7 cellular contexts compared by ENCODE assay signal in genomic region chr12:26834503-26834902, GRCh38. TPM values are rescaled to one million over a fixed set of nuclear protein-coding genes. Genes with fewer than 3 reads are reported as not detected.
A peak's percentile ranks its signal among the peaks of the same experiment; 100 is the strongest.
DNase-seq lines count a peak whose midpoint lies in the region; ATAC-seq and TF ChIP-seq lines count a peak whose summit lies in the region.
"Not testable (repeated sequence)": the region's sequence is repeated elsewhere in the genome, so short reads cannot be mapped to it uniquely, and the experiment has no call there.

No MANE protein-coding gene starts in this region.

- H3K27me3 Mint-ChIP-seq in CD4-positive, alpha-beta T cell; WTC11 (ENCODE audit: low read depth); endodermal cell (ENCODE audit: insufficient read depth); naive thymus-derived CD8-positive, alpha-beta T cell: not testable (repeated sequence)
- peaks cover 13% of the 10 kb centered on the region for H3K27me3 Mint-ChIP-seq in H9 (ENCODE audit: low read depth)
- peaks cover 15% of the 10 kb centered on the region for H3K27me3 Mint-ChIP-seq in progenitor cell of endocrine pancreas

- not testable (repeated sequence) for TF ChIP-seq CTCF in CD4-positive, alpha-beta T cell (IDR thresholded peaks at IDR 0.05); H9 (conservative IDR thresholded peaks at IDR 0.05); WTC11 (IDR thresholded peaks at IDR 0.05); progenitor cell of endocrine pancreas (IDR thresholded peaks at IDR 0.05; ENCODE audit: unreplicated experiment)
- TF ChIP-seq CTCF in OCI-LY7 (conservative IDR thresholded peaks at IDR 0.05; ENCODE audit: low read length) (peak; percentile 26; the same call in 1 of the 2 replicates), endodermal cell (conservative IDR thresholded peaks at IDR 0.05) (peak; percentile 43)

- H3K18ac ChIP-seq in H9 (ENCODE audit: insufficient read length, low read depth, low read length): not testable (repeated sequence)

- not testable (repeated sequence) for H2BK120ac ChIP-seq in H9 (ENCODE audit: low read depth, low read length, poor library complexity, severe bottlenecking)

- not testable (repeated sequence) for H3K9me3 Mint-ChIP-seq in CD4-positive, alpha-beta T cell; naive thymus-derived CD8-positive, alpha-beta T cell; progenitor cell of endocrine pancreas (ENCODE audit: low read depth)
- H3K9me3 Mint-ChIP-seq in H9 (peaks cover 13 to 14% of the 10 kb centered on the region in 2 experiments), WTC11 (peaks cover 13% of the 10 kb centered on the region), endodermal cell (peaks cover 17% of the 10 kb centered on the region)

- H3K79me2 ChIP-seq in H9 (ENCODE audit: insufficient read depth, low read length) (peaks cover 15% of the 10 kb centered on the region; the same call in 1 of the 2 replicates), OCI-LY7 (ENCODE audit: insufficient read depth, low read depth, low read length) (peaks cover 14% of the 10 kb centered on the region; the same call in 1 of the 2 replicates)

- H3K4me3 ChIP-seq in OCI-LY7 (ENCODE audit: low read depth, low read length, poor library complexity, severe bottlenecking) (peak overlapping the region; percentile 86), endodermal cell (ENCODE audit: low read length) (peak overlapping the region; percentile 86)

- no CpG with 5 or more reads among the region's 7 CpGs for WGBS in H9 (ENCODE audit: extremely low coverage, insufficient read length, low lambda C conversion rate)
- 89 to 96% methylated on average over 6 to 7 of the region's 7 CpGs for WGBS in endodermal cell (ENCODE audit: insufficient coverage in 1 of 2, insufficient read length in 1 of 2), 2 experiments

- H2BK12ac ChIP-seq in H9 (ENCODE audit: insufficient read length, low read depth, low read length): not testable (repeated sequence)

- H4K5ac ChIP-seq in H9 (ENCODE audit: insufficient read length, low read depth, low read length): not testable (repeated sequence)

- H3K27ac Mint-ChIP-seq in CD4-positive, alpha-beta T cell: peak overlapping the region; percentile 96
- H3K27ac Mint-ChIP-seq in H9, WTC11, endodermal cell, progenitor cell of endocrine pancreas: not testable (repeated sequence)
- H3K27ac Mint-ChIP-seq in naive thymus-derived CD8-positive, alpha-beta T cell: peak overlapping the region in 5 of 10 donors; percentile 5 to 98 (median 86)

- BruUV-seq in OCI-LY7 (replicated peaks; lab: Mats Ljungman, UMichigan): not testable (repeated sequence)

- H3K27ac ChIP-seq in CD4-positive, alpha-beta T cell (ENCODE audit: low read depth, low read length); H9 (ENCODE audit: insufficient read length, low read depth, low read length); endodermal cell (ENCODE audit: low read depth, low read length): not testable (repeated sequence)
- H3K27ac ChIP-seq in OCI-LY7 (ENCODE audit: low read depth, low read length, poor library complexity, severe bottlenecking): peak overlapping the region; percentile 73

- not testable (repeated sequence) for H4K8ac ChIP-seq in H9 (replicated peaks; ENCODE audit: insufficient read length, low read depth, low read length)

- H3K9me3 ChIP-seq in CD4-positive, alpha-beta T cell (ENCODE audit: control insufficient read depth, low read length); H9 (ENCODE audit: control insufficient read depth, low read depth, low read length); OCI-LY7 (ENCODE audit: low read length); endodermal cell (ENCODE audit: control insufficient read depth, low read length): not testable (repeated sequence)

- H3K4ac ChIP-seq in H9 (ENCODE audit: low read depth, low read length): not testable (repeated sequence)

- H3K4me3 Mint-ChIP-seq in CD4-positive, alpha-beta T cell: peak overlapping the region; percentile 92
- H3K4me3 Mint-ChIP-seq in H9 (peak overlapping the region in 1 of 2 experiments; percentile 96; a peak in 2 of 5 replicates), WTC11 (peak overlapping the region; percentile 91; the same call in 1 of the 2 replicates), endodermal cell (peak overlapping the region; percentile 90), progenitor cell of endocrine pancreas (ENCODE audit: low read depth) (peak overlapping the region; percentile 94)
- peak overlapping the region in 7 of 10 donors; percentile 2 to 99 (median 98) for H3K4me3 Mint-ChIP-seq in naive thymus-derived CD8-positive, alpha-beta T cell

- not testable (repeated sequence) for H3K36me3 Mint-ChIP-seq in CD4-positive, alpha-beta T cell (ENCODE audit: low read depth); endodermal cell (ENCODE audit: low read depth); naive thymus-derived CD8-positive, alpha-beta T cell; progenitor cell of endocrine pancreas (ENCODE audit: insufficient read depth)
- H3K36me3 Mint-ChIP-seq in H9 (ENCODE audit: insufficient read depth in 1 of 3, low read depth in 3 of 3): peaks cover 10 to 15% (median 11%) of the 10 kb centered on the region in 3 experiments
- peaks cover 13% of the 10 kb centered on the region for H3K36me3 Mint-ChIP-seq in WTC11

- not testable (repeated sequence) for H3K4me1 ChIP-seq in H9 (ENCODE audit: insufficient read depth, low read length); endodermal cell (ENCODE audit: control insufficient read depth, insufficient read depth, low read length)
- H3K4me1 ChIP-seq in OCI-LY7 (ENCODE audit: insufficient read depth, low read length, poor library complexity, severe bottlenecking): peaks cover 33% of the 10 kb centered on the region

- intact Hi-C loops in CD4-positive, alpha-beta T cell (cut with DNase I, micrococcal nuclease): loop anchor here in 1 of 2 experiments (5.0 to 10.0 kb wide), 3 partner anchors 413 to 720 kb away; partner anchors contain the start of gene PPFIBP1
- intact Hi-C loops in OCI-LY7 (cut with micrococcal nuclease; ENCODE audit: unreplicated experiment): loop anchor here (5.0 to 10.0 kb wide), 5 partner anchors 102 to 1582 kb away; partner anchors contain the start of gene KRAS

- not testable (repeated sequence) for H3T11ph ChIP-seq in H9 (ENCODE audit: low read length)

- H2BK20ac ChIP-seq in H9 (ENCODE audit: low read depth, low read length, poor library complexity, severe bottlenecking): not testable (repeated sequence)

- H3K23me2 ChIP-seq in H9 (ENCODE audit: insufficient read length, low read depth, low read length, poor library complexity, severe bottlenecking): peaks cover 12% of the 10 kb centered on the region

- H3K14ac ChIP-seq in H9 (ENCODE audit: insufficient read depth, low read length): not testable (repeated sequence)

- not testable (repeated sequence) for H3K27me3 ChIP-seq in CD4-positive, alpha-beta T cell (ENCODE audit: control insufficient read depth, insufficient read depth, low read length); H9 (ENCODE audit: insufficient read depth, low read length); endodermal cell (ENCODE audit: control insufficient read depth, insufficient read depth, low read length, poor library complexity, severe bottlenecking)

- peaks cover 33% of the 10 kb centered on the region for H3K4me1 Mint-ChIP-seq in CD4-positive, alpha-beta T cell (ENCODE audit: low read depth)
- H3K4me1 Mint-ChIP-seq in H9: peaks cover 17 to 23% of the 10 kb centered on the region in 2 experiments
- peaks cover 23% of the 10 kb centered on the region for H3K4me1 Mint-ChIP-seq in WTC11
- peaks cover 16% of the 10 kb centered on the region for H3K4me1 Mint-ChIP-seq in endodermal cell
- H3K4me1 Mint-ChIP-seq in naive thymus-derived CD8-positive, alpha-beta T cell: peaks cover 19 to 40% (median 31%) of the 10 kb centered on the region in 4 donors
- H3K4me1 Mint-ChIP-seq in progenitor cell of endocrine pancreas (ENCODE audit: low read depth): peaks cover 26% of the 10 kb centered on the region

- H3K9me2 ChIP-seq in OCI-LY7 (ENCODE audit: insufficient read depth, low read length): not testable (repeated sequence)

- H3K4me2 ChIP-seq in H9 (ENCODE audit: insufficient read depth, insufficient read length, low read length) (peak overlapping the region; percentile 74), OCI-LY7 (ENCODE audit: low read length) (peak overlapping the region; percentile 76)

- DNase-seq in CD4-positive, alpha-beta T cell; H9; OCI-LY7 (ENCODE audit: low spot score); WTC11 (ENCODE audit: low spot score); endodermal cell; naive thymus-derived CD8-positive, alpha-beta T cell; progenitor cell of endocrine pancreas (ENCODE audit: low spot score, unreplicated experiment): not testable (repeated sequence)

- H3K9ac ChIP-seq in H9 (ENCODE audit: extremely low read depth, insufficient read length, low read length); endodermal cell (ENCODE audit: extremely low read depth, low read length, poor library complexity, severe bottlenecking): not testable (repeated sequence)

- H3K56ac ChIP-seq in H9 (ENCODE audit: insufficient read length, low read depth, low read length): not testable (repeated sequence)

- H2AFZ ChIP-seq in H9 (ENCODE audit: low read length): not testable (repeated sequence)
- peak overlapping the region; percentile 81; the same call in 1 of the 2 replicates for H2AFZ ChIP-seq in OCI-LY7 (ENCODE audit: low read length)

- not testable (repeated sequence) for H2BK15ac ChIP-seq in H9 (ENCODE audit: low read depth, low read length)

- not testable (repeated sequence) for H2BK5ac ChIP-seq in H9 (ENCODE audit: insufficient read length, low read length)

- ATAC-seq in CD4-positive, alpha-beta T cell (ENCODE audit: poor library complexity); WTC11; naive thymus-derived CD8-positive, alpha-beta T cell: not testable (repeated sequence)

- POLR2A ChIA-PET in CD4-positive, alpha-beta T cell (lab: Charles Lee): interaction anchor here (1.4 to 4.7 kb wide), 2 partner anchors 11 to 180 kb away, joined by 5 to 39 read pairs; partner anchors contain the start of gene TM7SF3
- POLR2A ChIA-PET in OCI-LY7 (lab: Charles Lee): interaction anchor here (0.6 to 5.4 kb wide), 10 partner anchors 8 to 451 kb away, joined by 3 to 40 read pairs (median 4); no protein-coding TSS in a partner anchor
- POLR2A ChIA-PET in WTC11 (lab: Charles Lee): interaction anchor here (0.6 to 1.3 kb wide), 2 partner anchors 36 to 37 kb away, joined by 3 read pairs; no protein-coding TSS in a partner anchor
- POLR2A ChIA-PET in naive thymus-derived CD8-positive, alpha-beta T cell (lab: Charles Lee): interaction anchor here (0.6 to 3.7 kb wide), 2 partner anchors 180 to 1352 kb away, joined by 5 to 30 read pairs; partner anchors contain the start of gene TM7SF3

- not testable (repeated sequence) for H3K36me3 ChIP-seq in OCI-LY7 (ENCODE audit: insufficient read depth, low read length); endodermal cell (ENCODE audit: control insufficient read depth, insufficient read depth, low read length)

- H4K91ac ChIP-seq in H9 (ENCODE audit: insufficient read length, low read depth, low read length): not testable (repeated sequence)

- CTCF ChIA-PET in CD4-positive, alpha-beta T cell (lab: Charles Lee): interaction anchor here (2.3 to 2.9 kb wide), 3 partner anchors 9 to 180 kb away, joined by 12 to 19 read pairs (median 16); partner anchors contain the start of gene TM7SF3
- CTCF ChIA-PET in OCI-LY7 (lab: Charles Lee; ENCODE audit: unreplicated experiment) (interaction anchor here (0.6 to 2.6 kb wide), 4 partner anchors 12 to 188 kb away, joined by 3 to 11 read pairs (median 4); partner anchors contain the start of gene MED21), WTC11 (lab: Charles Lee) (interaction anchor here (0.7 to 3.8 kb wide), 4 partner anchors 12 to 133 kb away, joined by 3 to 24 read pairs (median 10); no protein-coding TSS in a partner anchor)

- not testable (repeated sequence) for H3K23ac ChIP-seq in H9 (ENCODE audit: insufficient read length, low read depth, low read length)

- not testable (repeated sequence) for H3K79me1 ChIP-seq in H9 (ENCODE audit: insufficient read depth, low read depth, low read length, poor library complexity, severe bottlenecking)

- H2AK5ac ChIP-seq in H9 (ENCODE audit: insufficient read length, low read length): not testable (repeated sequence)

- H4K20me1 ChIP-seq in H9 (ENCODE audit: control insufficient read depth, insufficient read depth, insufficient read length); OCI-LY7 (ENCODE audit: insufficient read depth, low read length): not testable (repeated sequence)

RNA-seq across cellular contexts. Expression of gene ITPR2, which starts 1.5 kb away (rescaled TPM):
- total RNA-seq in CD4-positive, alpha-beta T cell: 10 to 100 TPM; 28.8 to 29.9 TPM
- total RNA-seq in H9 (2021): 14.8 and 16.1 TPM in 2 replicates
- 25.6 and 33.7 TPM in 2 replicates for total RNA-seq in OCI-LY7 (2014; rRNA removed; shearing (Covaris generic))
- total RNA-seq in OCI-LY7 (2022): 44.7 and 56.6 TPM in 2 replicates
- total RNA-seq in WTC11 (2021): 32.2 to 50.7 TPM (median 34.2 TPM) in 3 replicates
- 10 to 100 TPM; 14.8 to 74.4 TPM for total RNA-seq in endodermal cell
- polyA plus RNA-seq in endodermal cell (2013, experiment 1 of 2): 1.6 TPM
- polyA plus RNA-seq in endodermal cell (2013, experiment 2 of 2): 1.5 TPM
- total RNA-seq in naive thymus-derived CD8-positive, alpha-beta T cell: 10 to 100 TPM; 37.9 to 45.9 TPM
- 1 to 10 TPM; 4.6 to 9.6 (median 8.3) TPM for polyA plus RNA-seq in naive thymus-derived CD8-positive, alpha-beta T cell
- 72.4 and 78.0 TPM in 2 replicates for total RNA-seq in progenitor cell of endocrine pancreas
